15 cellular contexts compared by ENCODE assay signal in the genomic region with DNA sequence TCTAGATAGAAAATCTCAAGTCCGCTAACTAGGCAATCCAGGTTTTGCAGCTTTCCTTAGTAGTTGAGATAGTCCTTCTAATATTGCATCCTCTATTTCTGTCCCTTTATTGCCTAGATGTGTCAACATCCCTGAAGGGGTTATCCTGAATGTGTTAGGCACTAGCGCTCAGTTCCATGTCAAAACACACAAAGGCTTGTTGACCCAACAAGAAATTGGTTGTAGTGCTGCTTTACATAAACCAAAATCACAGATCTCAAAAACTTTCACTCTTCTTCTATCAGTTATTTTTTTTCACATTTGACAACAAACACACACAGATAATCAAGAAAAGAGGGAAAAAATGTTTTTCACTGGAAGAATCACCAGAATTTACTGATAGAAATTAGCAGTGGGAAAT. TPM values are rescaled to one million over a fixed set of nuclear protein-coding genes. Genes with fewer than 3 reads are reported as not detected.
A peak's percentile ranks its signal among the peaks of the same experiment; 100 is the strongest.
DNase-seq lines count a peak whose midpoint lies in the region; TF ChIP-seq lines count a peak whose summit lies in the region.
"Had no signal": no experiment of that assay in that cellular context is flagged by ENCODE, and none has a peak within 500 bp of the region (broad histone marks: within the 10 kb centered on the region; RNA-seq: fewer than 3 reads in every experiment).

No MANE protein-coding gene starts in this region.

- H3K27ac ChIP-seq in dorsolateral prefrontal cortex (peak overlapping the region in 58 of 59 donors; percentile 1 to 90 (median 71)), substantia nigra (ENCODE audit: low read depth, low read length, poor library complexity, severe bottlenecking) (peak overlapping the region; percentile 10), SJCRH30 (no peak overlapping the region)
- H3K27ac ChIP-seq: 22Rv1 had no signal

- H3K4me1 ChIP-seq in SJCRH30 = no peaks in the 10 kb centered on the region
- H3K4me1 ChIP-seq: Caco-2 had no signal

- H3K4me3 ChIP-seq in dorsolateral prefrontal cortex (peak overlapping the region in 26 of 59 donors; percentile 0 to 40 (median 18)), SJCRH30 (no peak overlapping the region)
- H3K4me3 ChIP-seq: HAP-1 had no signal

- DNase-seq in DMS153 (lab: John Stamatoyannopoulos, UW) (peak; percentile 58), DMS153 treated with DMSO at 0.1 percent for 48 hours (lab: John Stamatoyannopoulos, UW; ENCODE audit: unreplicated experiment) (no peak), NCI-H748 (lab: John Stamatoyannopoulos, UW; ENCODE audit: unreplicated experiment) (peak; percentile 9), NCI-H748 treated with DMSO at 0.1 percent for 48 hours (lab: John Stamatoyannopoulos, UW) (no peak), dorsolateral prefrontal cortex (no peak), substantia nigra (lab: John Stamatoyannopoulos, UW) (no peak), SJCRH30 (no peak), SW480 (ENCODE audit: low spot score) (no peak)
- DNase-seq: Caco-2; CD8-positive, alpha-beta memory T cell; DMS79 treated with DMSO at 0.1 percent for 48 hours; EL had no signal

- TF ChIP-seq CTCF in dorsolateral prefrontal cortex (IDR thresholded peaks at IDR 0.05 in 54 of 56, conservative IDR thresholded peaks at IDR 0.05 in 2 of 56; ENCODE audit: low read depth in 1 of 56, partially characterized antibody in 56 of 56) = no peak

- intact Hi-C loops in dorsolateral prefrontal cortex (cut with DNase I) = no loop called here

- H3K36me3 ChIP-seq in SJCRH30 = no peaks in the 10 kb centered on the region
- H3K36me3 ChIP-seq: HAP-1 had no signal

- H3K9me3 ChIP-seq in SJCRH30 (replicated peaks) = no peaks in the 10 kb centered on the region
- H3K9me3 ChIP-seq: Caco-2, HAP-1 had no signal

- H3K27me3 ChIP-seq in dorsolateral prefrontal cortex (no peaks in the 10 kb centered on the region), SJCRH30 (no peaks in the 10 kb centered on the region)

RNA-seq across cellular contexts. Expression of gene SOX2, which starts 51.4 kb away (rescaled TPM):
- 100 to 1,000 TPM in 10 of 120 experiments, 10 to 100 TPM in 110; 34.2 to 159 (median 72.8) TPM for total RNA-seq in dorsolateral prefrontal cortex
- 4.7 and 5.4 TPM in 2 replicates for total RNA-seq in SJCRH30 (2014; rRNA removed; shearing (Covaris generic))
- total RNA-seq: CD8-positive, alpha-beta memory T cell; HT-29 had no signal

Comparison
In these comparisons a context has a peak if more than half of its experiments do, and no peak if none do; other contexts are left out.
1. DNase-seq: peak in DMS153 (single experiment) and NCI-H748 (single experiment); none in DMS153 treated with DMSO at 0.1 percent for 48 hours (single experiment), NCI-H748 treated with DMSO at 0.1 percent for 48 hours (single experiment), dorsolateral prefrontal cortex (0 of 10), substantia nigra (0 of 49), SJCRH30 (0 of 2) and SW480 (single experiment).